ENCODE assay signal across 17 cellular contexts in the genomic region with DNA sequence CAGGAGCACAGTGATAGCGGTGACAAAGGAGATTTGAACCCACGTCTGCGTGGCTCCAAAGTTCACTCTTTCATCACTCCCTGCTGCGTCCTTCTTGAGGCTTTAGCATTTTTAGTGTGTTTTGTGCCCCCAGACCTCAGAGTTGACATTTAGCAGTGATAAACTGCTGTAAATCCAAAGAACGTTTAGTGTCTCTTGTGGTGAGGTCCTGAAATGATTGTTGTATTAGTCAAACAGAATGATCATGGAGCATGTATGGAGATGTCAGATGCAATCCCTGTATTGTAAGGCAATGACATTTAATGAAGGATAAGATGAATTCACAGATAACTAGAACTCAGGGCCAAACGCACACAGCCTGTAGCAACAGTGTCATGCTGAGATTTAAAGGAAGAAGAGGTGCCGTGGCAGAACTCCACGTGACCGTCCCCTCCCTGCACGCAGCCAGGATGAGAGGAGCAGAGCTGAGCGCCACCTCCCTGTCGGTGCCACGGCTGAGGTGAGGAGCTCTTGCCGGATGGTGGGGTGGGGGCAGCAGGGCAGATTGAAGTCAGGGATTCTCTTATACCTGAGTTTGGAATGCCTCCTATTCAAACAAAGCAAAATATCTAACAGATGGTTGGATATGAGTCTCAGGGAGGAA. TPM values are rescaled to one million over a fixed set of nuclear protein-coding genes. Genes with fewer than 3 reads are reported as not detected.
DNase-seq lines count a peak whose midpoint lies in the region; ATAC-seq and TF ChIP-seq lines count a peak whose summit lies in the region.
"Had no signal": no experiment of that assay in that cellular context is flagged by ENCODE, and none has a peak within 500 bp of the region (broad histone marks: within the 10 kb centered on the region; RNA-seq: fewer than 3 reads in every experiment).

No MANE protein-coding gene starts in this region.

- H3K9me3 ChIP-seq in cardiac muscle cell (ENCODE audit: low read depth) (no peaks in the 10 kb centered on the region), heart right ventricle (no peaks in the 10 kb centered on the region), testis (no peaks in the 10 kb centered on the region)
- H3K9me3 ChIP-seq: upper lobe of right lung had no signal

- peak in 1 of 2 donors; percentile 28 for DNase-seq in cardiac muscle cell (ENCODE audit: low read depth in 1 of 2, low spot score in 1 of 2)
- no peak for DNase-seq in heart right ventricle
- no peak for DNase-seq in activated CD8-positive, alpha-beta T cell treated with anti-CD3 and anti-CD28 coated beads for 36 hours
- peak; percentile 37 for DNase-seq in iPS-NIHi7 (ENCODE audit: extremely low spot score)
- DNase-seq in testis, result peak; percentile 54
- DNase-seq in activated gamma-delta T cell treated with Interleukin-2 at 50 U/mL for 16 hours, result no peak
- DNase-seq: CD4-positive, alpha-beta T cell; mammary epithelial cell; NCI-H1048; NK-92 treated with Interleukin-12 subunit alpha and Interleukin-12 subunit beta, amount 100 ng/mL, for 24 hours; stimulated activated naive CD4-positive, alpha-beta T cell treated with Interleukin-2 at 50 U/mL for 16 hours; T-helper 2 cell; upper lobe of right lung had no signal

- H3K4me3 Mint-ChIP-seq in activated CD8-positive, alpha-beta T cell treated with anti-CD3 and anti-CD28 coated beads for 36 hours, result no peak overlapping the region
- H3K4me3 Mint-ChIP-seq: CD4-positive, alpha-beta T cell had no signal

- POLR2A ChIA-PET in activated CD8-positive, alpha-beta T cell treated with anti-CD3 and anti-CD28 coated beads for 36 hours (lab: Charles Lee), result no interaction called here

- peak overlapping the region; percentile 1 for H3K27ac Mint-ChIP-seq in activated CD8-positive, alpha-beta T cell treated with anti-CD3 and anti-CD28 coated beads for 36 hours
- H3K27ac Mint-ChIP-seq: CD4-positive, alpha-beta T cell had no signal

- no peaks in the 10 kb centered on the region for H3K27me3 ChIP-seq in cardiac muscle cell
- H3K27me3 ChIP-seq in heart right ventricle, result no peaks in the 10 kb centered on the region
- no peaks in the 10 kb centered on the region for H3K27me3 ChIP-seq in testis
- H3K27me3 ChIP-seq: upper lobe of right lung had no signal

- H3K36me3 ChIP-seq in cardiac muscle cell (no peaks in the 10 kb centered on the region), heart right ventricle (peaks cover 0 to 47% (median 10%) of the 10 kb centered on the region in 9 donors), testis (ENCODE audit: low read depth, missing control alignments) (no peaks in the 10 kb centered on the region)
- H3K36me3 ChIP-seq: upper lobe of right lung had no signal

- H3K4me3 ChIP-seq in cardiac muscle cell (no peak overlapping the region), heart right ventricle (no peak overlapping the region), testis (no peak overlapping the region)
- H3K4me3 ChIP-seq: skin epidermis, upper lobe of right lung had no signal

- intact Hi-C loops in heart right ventricle (cut with DNase I) (no loop called here), testis (cut with DNase I; ENCODE audit: low total_unique reads) (no loop called here)
- intact Hi-C loops in activated CD8-positive, alpha-beta T cell treated with anti-CD3 and anti-CD28 coated beads for 36 hours (cut with micrococcal nuclease), result no loop called here

- peaks cover 24% of the 10 kb centered on the region for H3K36me3 Mint-ChIP-seq in activated CD8-positive, alpha-beta T cell treated with anti-CD3 and anti-CD28 coated beads for 36 hours (ENCODE audit: low read depth)

- H3K9me3 Mint-ChIP-seq in activated CD8-positive, alpha-beta T cell treated with anti-CD3 and anti-CD28 coated beads for 36 hours, result no peaks in the 10 kb centered on the region
- H3K9me3 Mint-ChIP-seq: CD4-positive, alpha-beta T cell had no signal

- TF ChIP-seq POLR2A in testis (IDR thresholded peaks at IDR 0.05), result no peak

- H3K4me1 Mint-ChIP-seq in activated CD8-positive, alpha-beta T cell treated with anti-CD3 and anti-CD28 coated beads for 36 hours (ENCODE audit: low read depth), result peaks cover 13% of the 10 kb centered on the region

- CTCF ChIA-PET in activated CD8-positive, alpha-beta T cell treated with anti-CD3 and anti-CD28 coated beads for 36 hours (lab: Charles Lee), result no interaction called here

- ATAC-seq in heart right ventricle, result no peak
- no peak for ATAC-seq in activated CD8-positive, alpha-beta T cell treated with anti-CD3 and anti-CD28 coated beads for 36 hours
- no peak for ATAC-seq in HG03108 (IDR thresholded peaks at IDR 0.05; ENCODE audit: unreplicated experiment)
- no peak for ATAC-seq in GM21619 (IDR thresholded peaks at IDR 0.05; ENCODE audit: unreplicated experiment)
- ATAC-seq: Right ventricle myocardium inferior, upper lobe of right lung had no signal

- H3K4me1 ChIP-seq in cardiac muscle cell (ENCODE audit: low read depth) (peaks cover 26% of the 10 kb centered on the region), heart right ventricle (peaks cover 0 to 18% (median 3%) of the 10 kb centered on the region in 9 donors), testis (peaks cover 17% of the 10 kb centered on the region)

- H3K27ac ChIP-seq in cardiac muscle cell, result peak overlapping the region; percentile 84
- H3K27ac ChIP-seq in heart right ventricle, result no peak overlapping the region
- no peak overlapping the region for H3K27ac ChIP-seq in testis
- H3K27ac ChIP-seq: skin epidermis, upper lobe of right lung had no signal

- H3K27me3 Mint-ChIP-seq in activated CD8-positive, alpha-beta T cell treated with anti-CD3 and anti-CD28 coated beads for 36 hours, result no peaks in the 10 kb centered on the region
- H3K27me3 Mint-ChIP-seq: CD4-positive, alpha-beta T cell had no signal

- TF ChIP-seq CTCF in cardiac muscle cell (IDR thresholded peaks at IDR 0.05; ENCODE audit: low read depth, low read length), result no peak
- no peak for TF ChIP-seq CTCF in heart right ventricle (IDR thresholded peaks at IDR 0.05)
- no peak for TF ChIP-seq CTCF in activated CD8-positive, alpha-beta T cell treated with anti-CD3 and anti-CD28 coated beads for 36 hours (IDR thresholded peaks at IDR 0.05)
- TF ChIP-seq CTCF in testis (IDR thresholded peaks at IDR 0.05), result no peak

- WGBS in heart right ventricle, 2 donors, result 72 to 75% methylated on average over 14 of the region's 14 CpGs
- WGBS in testis, 2 donors, result 77% methylated on average over 14 of the region's 14 CpGs

RNA-seq across cellular contexts. Expression of gene NTPCR, which starts 30.0 kb away (rescaled TPM):
- 37.5 and 42.4 TPM in 2 replicates for total RNA-seq in cardiac muscle cell
- 154 and 228 TPM in 2 replicates for polyA plus RNA-seq in cardiac muscle cell
- 10 to 100 TPM; 53.5 to 78.8 (median 56.8) TPM for total RNA-seq in heart right ventricle
- 10 to 100 TPM; 51.2 to 88.4 TPM for polyA plus RNA-seq in heart right ventricle
- 10 to 100 TPM; 30.4 to 35.0 TPM for total RNA-seq in activated CD8-positive, alpha-beta T cell treated with anti-CD3 and anti-CD28 coated beads for 36 hours
- 10 to 100 TPM; 25.5 to 38.8 TPM for total RNA-seq in testis
- 85.1 TPM for polyA plus RNA-seq in testis (ENCODE audit: insufficient read depth, low read depth, low replicate concordance)

Comparison
In these comparisons a context has a peak if more than half of its experiments do, and no peak if none do; other contexts are left out.
1. DNase-seq: peak in iPS-NIHi7 (single experiment) and testis (single experiment); none in heart right ventricle (0 of 2), activated CD8-positive, alpha-beta T cell treated with anti-CD3 and anti-CD28 coated beads for 36 hours (single experiment) and activated gamma-delta T cell treated with Interleukin-2 at 50 U/mL for 16 hours (single experiment).